In genomic region chr3:51982838-51983577, GRCh38 we compare ENCODE assay signal across 1 cellular context.
TF ChIP-seq lines count a peak whose summit lies in the region.

ACY1 (plus strand) TSS chr3:51983535; CDS start chr3:51984065, 530 bp downstream.

TF ChIP-seq in HepG2, 621 proteins besides CTCF, POLR2A, EP300 and RAD21 (continued from another document and continues in another):
- TF ChIP-seq AHDC1 (CRISPR knock-in tag; IDR thresholded peaks at IDR 0.05; ENCODE audit: borderline replicate concordance) (peak; percentile 78; the same call in 1 of the 2 replicates), ZNF232 (CRISPR knock-in tag; IDR thresholded peaks at IDR 0.05; ENCODE audit: borderline replicate concordance) (peak; percentile 4; the same call in 1 of the 2 replicates), CAMTA2 (CRISPR knock-in tag; IDR thresholded peaks at IDR 0.05; ENCODE audit: borderline replicate concordance) (no peak; the same call in 1 of the 2 replicates), SMAD1 (CRISPR knock-in tag; IDR thresholded peaks at IDR 0.05; ENCODE audit: borderline replicate concordance, low read depth) (peak; percentile 91), ZNF382 (CRISPR knock-in tag; IDR thresholded peaks at IDR 0.05; ENCODE audit: borderline replicate concordance) (no peak), ZNF296 (CRISPR knock-in tag; conservative IDR thresholded peaks at IDR 0.05) (peak; percentile 86; the same call in 1 of the 2 replicates), U2AF1 (optimal IDR thresholded peaks at IDR 0.05; ENCODE audit: low read depth, low read length) (no peak), ATF6 (CRISPR knock-in tag; conservative IDR thresholded peaks at IDR 0.05) (0 out of 2 replicates have a peak, but pooled peaks have one; percentile 72), TBX3 (IDR thresholded peaks at IDR 0.05; ENCODE audit: borderline replicate concordance) (no peak), ZNF772 (CRISPR knock-in tag; IDR thresholded peaks at IDR 0.05) (peak; percentile 96), E2F2 (CRISPR knock-in tag; IDR thresholded peaks at IDR 0.05; ENCODE audit: borderline replicate concordance) (no peak), ZFP41 (CRISPR knock-in tag; IDR thresholded peaks at IDR 0.05; ENCODE audit: borderline replicate concordance) (0 out of 2 replicates have a peak, but pooled peaks have one; percentile 76), ZNF143 (CRISPR knock-in tag; IDR thresholded peaks at IDR 0.05) (peak; percentile 57; the same call in 1 of the 2 replicates), GMEB1 (CRISPR knock-in tag; IDR thresholded peaks at IDR 0.05; ENCODE audit: borderline replicate concordance) (peak; percentile 71), SIN3B (IDR thresholded peaks at IDR 0.05; ENCODE audit: low read length) (0 out of 2 replicates have a peak, but pooled peaks have one; percentile 12), ZNF557 (CRISPR knock-in tag; IDR thresholded peaks at IDR 0.05) (0 out of 2 replicates have a peak, but pooled peaks have one; percentile 30), HHEX (CRISPR knock-in tag; IDR thresholded peaks at IDR 0.05) (no peak), RFX1 (IDR thresholded peaks at IDR 0.05) (no peak), FIP1L1 (IDR thresholded peaks at IDR 0.05; ENCODE audit: borderline replicate concordance, insufficient read depth, low read depth, low read length) (no peak), IRF9 (CRISPR knock-in tag; IDR thresholded peaks at IDR 0.05; ENCODE audit: borderline replicate concordance) (no peak; the same call in none of the 2 replicates), ZNF3 (CRISPR knock-in tag; IDR thresholded peaks at IDR 0.05) (no peak), JUND (CRISPR knock-in tag; IDR thresholded peaks at IDR 0.05) (peak; percentile 54; the same call in 1 of the 2 replicates), MXI1 (IDR thresholded peaks at IDR 0.05; ENCODE audit: borderline replicate concordance, low read depth, low read length) (peak; percentile 98; the same call in 2 of the 3 replicates), MAZ (IDR thresholded peaks at IDR 0.05; ENCODE audit: borderline replicate concordance, low read depth, low read length) (peak; percentile 80; the same call in 1 of the 2 replicates), MAZ (CRISPR knock-in tag; IDR thresholded peaks at IDR 0.05; ENCODE audit: low read depth) (peak; percentile 99), MAX (IDR thresholded peaks at IDR 0.05) (peak; percentile 98), ZBTB42 (CRISPR knock-in tag; IDR thresholded peaks at IDR 0.05) (peak; percentile 75), NBN (conservative IDR thresholded peaks at IDR 0.05) (no peak), BRD4 (CRISPR knock-in tag; IDR thresholded peaks at IDR 0.05) (peak; percentile 70), ZNF790 (CRISPR knock-in tag; IDR thresholded peaks at IDR 0.05; ENCODE audit: borderline replicate concordance) (no peak; the same call in 1 of the 2 replicates), ZNF20 (CRISPR knock-in tag; IDR thresholded peaks at IDR 0.05) (no peak), CENPX (CRISPR knock-in tag; IDR thresholded peaks at IDR 0.05) (no peak), BCL6 (CRISPR knock-in tag; IDR thresholded peaks at IDR 0.05) (peak; percentile 57), TOPORS (CRISPR knock-in tag; IDR thresholded peaks at IDR 0.05) (peak; percentile 88), TRIM24 (CRISPR knock-in tag; IDR thresholded peaks at IDR 0.05) (no peak), ATF7 (IDR thresholded peaks at IDR 0.05) (no peak), ATF7 (CRISPR knock-in tag; IDR thresholded peaks at IDR 0.05) (no peak; the same call in 1 of the 2 replicates), PRPF4 (IDR thresholded peaks at IDR 0.05; ENCODE audit: low read depth, low read length, poor library complexity, severe bottlenecking) (no peak), CSRNP2 (CRISPR knock-in tag; conservative IDR thresholded peaks at IDR 0.05; ENCODE audit: low read depth) (0 out of 2 replicates have a peak, but pooled peaks have one; percentile 11), ZNF564 (CRISPR knock-in tag; IDR thresholded peaks at IDR 0.05) (peak; percentile 85), ATRX (CRISPR knock-in tag; IDR thresholded peaks at IDR 0.05; ENCODE audit: borderline replicate concordance) (no peak), KAT7 (CRISPR knock-in tag; IDR thresholded peaks at IDR 0.05; ENCODE audit: borderline replicate concordance) (no peak), REXO4 (CRISPR knock-in tag; IDR thresholded peaks at IDR 0.05; ENCODE audit: borderline replicate concordance) (peak; percentile 86), USF2 (IDR thresholded peaks at IDR 0.05; ENCODE audit: low read depth, low read length) (peak; percentile 73), USF2 (CRISPR knock-in tag; IDR thresholded peaks at IDR 0.05; ENCODE audit: borderline replicate concordance) (peak; percentile 83), ZNF740 (CRISPR knock-in tag; IDR thresholded peaks at IDR 0.05) (no peak; the same call in 1 of the 2 replicates), FOXJ3 (CRISPR knock-in tag; IDR thresholded peaks at IDR 0.05; ENCODE audit: borderline replicate concordance) (no peak), MBNL3 (CRISPR knock-in tag; conservative IDR thresholded peaks at IDR 0.05) (no peak), TAF1 (CRISPR knock-in tag; IDR thresholded peaks at IDR 0.05) (no peak; the same call in none of the 2 replicates)
